Comparison of ENCODE assay signal across 1 cellular context in the genomic region with DNA sequence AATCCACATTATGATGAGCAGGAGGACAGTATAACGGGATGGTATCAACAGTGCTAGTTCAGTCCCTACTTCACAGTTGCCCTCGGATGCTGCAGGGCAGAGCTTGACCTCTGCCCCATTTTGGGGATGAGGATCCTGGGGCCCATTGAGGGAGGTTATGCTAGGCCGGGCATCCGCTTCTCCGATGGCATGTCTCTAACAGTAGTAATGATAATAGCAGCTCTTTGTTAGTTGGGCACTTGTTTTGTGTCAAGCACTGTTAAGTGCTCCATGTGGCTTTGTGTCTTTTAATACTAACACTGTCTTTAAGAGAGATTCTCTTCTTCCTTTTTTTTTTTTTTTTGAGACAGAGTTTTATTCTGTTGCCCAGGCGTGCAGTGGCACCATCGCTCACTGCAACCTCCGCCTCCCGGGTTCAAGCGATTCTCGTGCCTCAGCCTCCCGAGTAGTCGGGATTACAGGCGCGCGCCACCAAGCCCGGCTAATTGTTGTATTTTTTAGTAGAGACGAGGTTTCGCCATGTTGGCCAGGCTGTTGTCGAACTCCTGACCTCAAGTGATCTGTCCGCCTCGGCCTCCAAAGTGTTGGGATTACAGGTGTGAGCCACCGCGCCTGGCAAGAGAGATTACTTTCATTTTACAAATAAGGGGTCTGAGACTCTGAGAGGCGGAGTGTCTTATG.
TF ChIP-seq lines count a peak whose summit lies in the region.

No MANE protein-coding gene starts in this region.

TF ChIP-seq in HepG2, 621 proteins besides CTCF, POLR2A, EP300 and RAD21 (continued from another document and continues in another):
- TF ChIP-seq ZNF281 (CRISPR knock-in tag; IDR thresholded peaks at IDR 0.05; ENCODE audit: borderline replicate concordance): no peak
- TF ChIP-seq ZBTB7A (CRISPR knock-in tag; IDR thresholded peaks at IDR 0.05): no peak
- TF ChIP-seq NCOA1 (CRISPR knock-in tag; IDR thresholded peaks at IDR 0.05): peak; percentile 32; the same call in 1 of the 2 replicates
- TF ChIP-seq MLX (CRISPR knock-in tag; IDR thresholded peaks at IDR 0.05): no peak
- TF ChIP-seq ZNF878 (CRISPR knock-in tag; IDR thresholded peaks at IDR 0.05): no peak
- no peak for TF ChIP-seq NFIB (CRISPR knock-in tag; IDR thresholded peaks at IDR 0.05; ENCODE audit: borderline replicate concordance)
- TF ChIP-seq ZFP37 (CRISPR knock-in tag; IDR thresholded peaks at IDR 0.05; ENCODE audit: borderline replicate concordance): peak; percentile 52; the same call in 1 of the 2 replicates
- no peak for TF ChIP-seq TSC22D2 (CRISPR knock-in tag; IDR thresholded peaks at IDR 0.05; ENCODE audit: borderline replicate concordance)
- TF ChIP-seq NR2F2 (IDR thresholded peaks at IDR 0.05; ENCODE audit: borderline replicate concordance, low read depth): no peak
- TF ChIP-seq HMGXB3 (CRISPR knock-in tag; IDR thresholded peaks at IDR 0.05; ENCODE audit: borderline replicate concordance): no peak
- TF ChIP-seq YEATS2 (CRISPR knock-in tag; IDR thresholded peaks at IDR 0.05; ENCODE audit: borderline replicate concordance): no peak
- TF ChIP-seq ZNF644 (CRISPR knock-in tag; IDR thresholded peaks at IDR 0.05; ENCODE audit: low read depth): no peak
- TF ChIP-seq TRAFD1 (CRISPR knock-in tag; IDR thresholded peaks at IDR 0.05; ENCODE audit: borderline replicate concordance): no peak
- TF ChIP-seq THAP9 (CRISPR knock-in tag; IDR thresholded peaks at IDR 0.05; ENCODE audit: borderline replicate concordance): no peak
- TF ChIP-seq ZSCAN21 (CRISPR knock-in tag; IDR thresholded peaks at IDR 0.05; ENCODE audit: borderline replicate concordance): no peak
- no peak for TF ChIP-seq ZKSCAN8 (CRISPR knock-in tag; IDR thresholded peaks at IDR 0.05; ENCODE audit: borderline replicate concordance)
- no peak for TF ChIP-seq ZNF841 (CRISPR knock-in tag; IDR thresholded peaks at IDR 0.05; ENCODE audit: borderline replicate concordance)
- no peak for TF ChIP-seq DPF2 (CRISPR knock-in tag; IDR thresholded peaks at IDR 0.05; ENCODE audit: borderline replicate concordance, low read depth)
- TF ChIP-seq PPARG (CRISPR knock-in tag; conservative IDR thresholded peaks at IDR 0.05): peak; percentile 88
- no peak for TF ChIP-seq MTA1 (CRISPR knock-in tag; IDR thresholded peaks at IDR 0.05; ENCODE audit: borderline replicate concordance)
- no peak for TF ChIP-seq RARA (CRISPR knock-in tag; IDR thresholded peaks at IDR 0.05)
- TF ChIP-seq FOXP1 (IDR thresholded peaks at IDR 0.05): no peak
- no peak for TF ChIP-seq FOXP1 (CRISPR knock-in tag; IDR thresholded peaks at IDR 0.05)
- TF ChIP-seq ZNF883 (CRISPR knock-in tag; IDR thresholded peaks at IDR 0.05; ENCODE audit: not compliant biosample characterization): no peak
- TF ChIP-seq TBL1XR1 (IDR thresholded peaks at IDR 0.05; ENCODE audit: borderline replicate concordance, low read length, partially characterized antibody): no peak
- TF ChIP-seq ZNF567 (CRISPR knock-in tag; IDR thresholded peaks at IDR 0.05; ENCODE audit: borderline replicate concordance): 0 out of 2 replicates have a peak, but pooled peaks have one; percentile 10
- no peak for TF ChIP-seq SIX1 (CRISPR knock-in tag; IDR thresholded peaks at IDR 0.05; ENCODE audit: borderline replicate concordance)
- TF ChIP-seq MATR3 (CRISPR knock-in tag; IDR thresholded peaks at IDR 0.05): no peak
- no peak for TF ChIP-seq SKIL (CRISPR knock-in tag; IDR thresholded peaks at IDR 0.05; ENCODE audit: borderline replicate concordance)
- TF ChIP-seq ZNF782 (CRISPR knock-in tag; IDR thresholded peaks at IDR 0.05; ENCODE audit: borderline replicate concordance): 0 out of 2 replicates have a peak, but pooled peaks have one; percentile 2
- 0 out of 2 replicates have a peak, but pooled peaks have one; percentile 16 for TF ChIP-seq ZNF136 (CRISPR knock-in tag; IDR thresholded peaks at IDR 0.05; ENCODE audit: low read depth)
- TF ChIP-seq FOXC1 (CRISPR knock-in tag; IDR thresholded peaks at IDR 0.05; ENCODE audit: borderline replicate concordance): peak; percentile 9; the same call in 1 of the 2 replicates
- 0 out of 2 replicates have a peak, but pooled peaks have one; percentile 18 for TF ChIP-seq RARG (CRISPR knock-in tag; IDR thresholded peaks at IDR 0.05; ENCODE audit: low read depth)
- TF ChIP-seq ZNF383 (CRISPR knock-in tag; IDR thresholded peaks at IDR 0.05; ENCODE audit: borderline replicate concordance): no peak; the same call in 1 of the 2 replicates
- no peak for TF ChIP-seq RFX1 (IDR thresholded peaks at IDR 0.05)
- TF ChIP-seq CREBL2 (CRISPR knock-in tag; IDR thresholded peaks at IDR 0.05; ENCODE audit: borderline replicate concordance): 0 out of 2 replicates have a peak, but pooled peaks have one; percentile 46
- TF ChIP-seq ZNF468 (CRISPR knock-in tag; IDR thresholded peaks at IDR 0.05): 0 out of 2 replicates have a peak, but pooled peaks have one; percentile 21
- TF ChIP-seq SMAD9 (CRISPR knock-in tag; IDR thresholded peaks at IDR 0.05): peak; percentile 13; the same call in 1 of the 2 replicates
- TF ChIP-seq ZNF761 (CRISPR knock-in tag; conservative IDR thresholded peaks at IDR 0.05): no peak
- no peak for TF ChIP-seq IKZF1 (IDR thresholded peaks at IDR 0.05)
- peak; percentile 54 for TF ChIP-seq RXRB (CRISPR knock-in tag; IDR thresholded peaks at IDR 0.05; ENCODE audit: borderline replicate concordance)
- TF ChIP-seq KLF13 (CRISPR knock-in tag; IDR thresholded peaks at IDR 0.05): 0 out of 2 replicates have a peak, but pooled peaks have one; percentile 9
- TF ChIP-seq, protein P1, sequence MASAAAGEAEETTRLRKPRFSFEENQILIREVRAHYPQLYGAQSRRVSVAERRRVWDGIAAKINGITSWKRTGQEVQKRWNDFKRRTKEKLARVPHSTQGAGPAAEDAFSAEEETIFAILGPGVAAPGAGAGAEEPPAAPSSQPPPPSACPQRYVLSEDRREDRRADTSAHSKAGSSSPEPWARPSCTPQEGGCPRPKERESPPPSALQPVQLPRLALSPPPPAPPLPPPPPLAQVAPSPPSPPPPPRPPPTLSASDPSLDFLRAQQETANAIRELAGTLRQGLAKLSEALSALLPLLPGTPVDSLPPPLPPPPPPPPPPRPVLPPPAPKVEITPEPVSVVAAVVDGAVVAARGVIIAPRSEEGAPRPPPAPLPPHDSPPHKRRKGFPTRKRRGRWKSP (CRISPR knock-in tag; IDR thresholded peaks at IDR 0.05): no peak
- TF ChIP-seq ZNF7 (CRISPR knock-in tag; IDR thresholded peaks at IDR 0.05): no peak
- peak; percentile 82 for TF ChIP-seq ZNF274 (CRISPR knock-in tag; IDR thresholded peaks at IDR 0.05)
- peak; percentile 50; the same call in 1 of the 2 replicates for TF ChIP-seq ZFP36L1 (CRISPR knock-in tag; IDR thresholded peaks at IDR 0.05)
- TF ChIP-seq ZNF441 (CRISPR knock-in tag; IDR thresholded peaks at IDR 0.05; ENCODE audit: borderline replicate concordance): no peak
- no peak for TF ChIP-seq KDM5A (IDR thresholded peaks at IDR 0.05; ENCODE audit: borderline replicate concordance, low read length)
